ENCODE assay signal across 17 cellular contexts in the genomic region with DNA sequence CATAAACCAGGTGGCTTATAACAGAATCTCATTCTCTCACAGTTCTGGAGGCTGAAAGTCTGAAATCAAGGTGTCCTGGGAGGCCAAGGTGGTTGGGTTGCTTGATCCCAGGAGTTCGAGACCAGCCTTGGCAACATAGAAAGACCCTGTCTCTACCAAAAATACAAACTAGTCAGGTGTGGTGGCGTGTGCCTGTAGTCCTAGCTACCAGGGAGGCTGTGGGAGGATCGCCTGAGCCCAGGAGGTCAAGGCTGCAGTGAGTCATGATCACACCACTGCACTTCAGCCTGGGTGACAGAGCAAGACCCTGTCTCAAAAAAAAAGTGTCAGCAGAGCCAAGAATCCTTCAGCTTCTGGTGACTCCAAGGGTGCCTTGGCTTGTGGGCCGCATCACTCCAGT. TPM values are rescaled to one million over a fixed set of nuclear protein-coding genes. Genes with fewer than 3 reads are reported as not detected.
"Had no signal": no experiment of that assay in that cellular context is flagged by ENCODE, and none has a peak within 500 bp of the region (broad histone marks: within the 10 kb centered on the region; RNA-seq: fewer than 3 reads in every experiment).

No MANE protein-coding gene starts in this region.

- H3K4me3 ChIP-seq: cardiac muscle cell, SJSA1 had no signal

- H3K36me3 ChIP-seq: brain microvascular endothelial cell, cardiac muscle cell, SJSA1 had no signal

- H3K27ac ChIP-seq: brain microvascular endothelial cell, cardiac muscle cell, SJSA1 had no signal

- H3K9me3 ChIP-seq: SJSA1 had no signal

- H3K27me3 ChIP-seq: brain microvascular endothelial cell, cardiac muscle cell, SJSA1 had no signal

- DNase-seq: activated B cell treated with CpG ODN at 0.5 μM for 24 hours; activated CD4-positive, alpha-beta T cell treated with anti-CD3 and anti-CD28 coated beads for 1 hour; activated CD4-positive, alpha-beta T cell treated with anti-CD3 and anti-CD28 coated beads, Interleukin-2, amount 10 ng/mL, durations not matched to agents 24 days and 14 days; activated CD4-positive, alpha-beta T cell treated with anti-CD3 and anti-CD28 coated beads, Interleukin-2, amount 50 U/mL, for 48 hours; activated CD8-positive, alpha-beta memory T cell treated with anti-CD3 and anti-CD28 coated beads, Interleukin-2, amount 10 ng/mL, durations not matched to agents 7 days and 5 days; activated effector memory CD4-positive, alpha-beta T cell treated with anti-CD3 and anti-CD28 coated beads, Interleukin-2, amount 50 U/mL, for 16 hours; activated naive CD4-positive, alpha-beta T cell treated with Interleukin-2 at 50 U/mL for 16 hours; activated T-cell treated with anti-CD3 and anti-CD28 coated beads, Interleukin-2, amount 50 U/mL, for 24 hours; brain microvascular endothelial cell; cerebellar nuclear complex; Kasumi-1; NCI-H1105 treated with DMSO at 0.1 percent for 48 hours; NCI-H1436 treated with DMSO at 0.1 percent for 48 hours; NCI-H187; NCI-H2081 had no signal

RNA-seq across cellular contexts. Expression of a gene that starts 59.2 kb away (rescaled TPM):
- total RNA-seq: SJSA1 had no signal
